Comparison of ENCODE assay signal across 8 cellular contexts in the genomic region with DNA sequence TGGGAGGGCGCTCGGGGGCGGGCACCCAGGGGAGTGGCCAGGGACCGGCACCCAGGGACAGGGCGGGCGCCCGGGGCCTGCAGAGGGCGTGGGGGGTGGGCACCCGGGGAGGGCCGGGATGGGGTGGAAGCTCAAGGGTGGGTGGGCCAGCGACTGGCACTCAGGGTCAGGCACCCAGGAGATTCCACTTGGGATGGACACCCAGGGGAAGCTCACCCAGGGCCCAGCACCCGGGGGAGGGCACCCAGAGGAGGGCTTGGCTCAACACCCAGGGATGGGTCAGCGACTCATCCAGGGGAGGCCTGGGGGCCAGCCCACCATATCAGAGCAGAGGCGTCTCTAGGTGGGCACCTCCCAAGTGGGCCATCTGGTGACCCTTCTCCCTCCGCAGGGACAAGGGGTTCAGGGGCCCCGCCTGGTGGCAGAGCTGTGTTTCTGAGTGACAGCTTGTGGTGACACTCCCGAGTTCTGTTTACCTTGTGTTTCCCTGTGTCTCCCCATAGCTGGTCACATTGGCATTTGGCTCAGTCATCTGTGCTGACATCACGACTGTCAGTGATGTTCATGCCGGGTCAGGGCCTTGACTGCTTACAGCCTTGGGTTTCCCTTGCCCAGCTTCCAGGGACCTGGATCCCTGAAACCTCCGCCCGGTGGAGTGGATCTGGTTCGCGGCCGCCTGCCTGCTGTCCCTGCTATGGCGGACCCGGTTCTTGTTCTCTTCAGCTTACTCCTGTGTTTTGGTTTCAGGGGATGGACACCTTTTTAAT. TPM values are rescaled to one million over a fixed set of nuclear protein-coding genes. Genes with fewer than 3 reads are reported as not detected.
DNase-seq lines count a peak whose midpoint lies in the region; ATAC-seq, FAIRE-seq and TF ChIP-seq lines count a peak whose summit lies in the region.

No MANE protein-coding gene starts in this region.

- H3K9ac ChIP-seq in HUES6 (ENCODE audit: low read length) (peak overlapping the region; percentile 51), astrocyte (ENCODE audit: low read length) (peak overlapping the region; percentile 99)

- H3K4me3 Mint-ChIP-seq in astrocyte (ENCODE audit: unreplicated experiment), result peak overlapping the region; percentile 82

- peaks cover 34% of the 10 kb centered on the region for H3K79me2 ChIP-seq in astrocyte (ENCODE audit: insufficient read depth, low read length)

- peaks cover 10% of the 10 kb centered on the region for H3K4me1 Mint-ChIP-seq in astrocyte (ENCODE audit: low read depth, unreplicated experiment)

- DNase-seq in G401 (ENCODE audit: low spot score), result peak; percentile 86
- DNase-seq in SK-N-DZ (ENCODE audit: low spot score), result peak; percentile 65
- DNase-seq in astrocyte (ENCODE audit: low read depth), result peak; percentile 51
- peak; percentile 99 for DNase-seq in hepatic stellate cell (ENCODE audit: low spot score)
- peak; percentile 79 for DNase-seq in retina
- DNase-seq in OCI-M2 (lab: John Stamatoyannopoulos, UW; ENCODE audit: unreplicated experiment), result no peak

- peaks cover 4% of the 10 kb centered on the region for H3K36me3 Mint-ChIP-seq in astrocyte (ENCODE audit: low read depth, unreplicated experiment)

- H3K27ac Mint-ChIP-seq in astrocyte (ENCODE audit: unreplicated experiment), result peak overlapping the region; percentile 89

- peaks cover 19% of the 10 kb centered on the region for H3K4me1 ChIP-seq in HUES6 (ENCODE audit: control insufficient read depth, insufficient read depth, low read length)
- peaks cover 28% of the 10 kb centered on the region for H3K4me1 ChIP-seq in astrocyte (ENCODE audit: insufficient read depth, low read length)

- peak overlapping the region; percentile 87 for H3K4me3 ChIP-seq in HUES6 (ENCODE audit: low read depth, low read length)
- H3K4me3 ChIP-seq in astrocyte (ENCODE audit: insufficient read depth, low read depth, low read length), result peak overlapping the region; percentile 73

- H3K9me3 ChIP-seq in HUES6 (ENCODE audit: control insufficient read depth, insufficient read depth, low read depth, low read length) (no peaks in the 10 kb centered on the region), astrocyte (ENCODE audit: insufficient read depth, low read depth, low read length) (no peaks in the 10 kb centered on the region)

- ATAC-seq in GM21529 (IDR thresholded peaks at IDR 0.05; ENCODE audit: unreplicated experiment), result peak; percentile 31

- no peak for TF ChIP-seq CTCF in astrocyte (IDR thresholded peaks at IDR 0.05; ENCODE audit: insufficient read depth, low read depth, low read length)

- no peak for FAIRE-seq in astrocyte (lab: Jason Lieb, UNC)

- H3K27me3 ChIP-seq in HUES6 (ENCODE audit: control insufficient read depth, insufficient read depth, low read length) (no peaks in the 10 kb centered on the region), astrocyte (ENCODE audit: insufficient read depth, low read length) (no peaks in the 10 kb centered on the region)

- peak overlapping the region; percentile 94 for H3K4me2 ChIP-seq in astrocyte (ENCODE audit: low read length)

- no peaks in the 10 kb centered on the region for H3K36me3 ChIP-seq in HUES6 (ENCODE audit: control insufficient read depth, insufficient read depth, low read length)
- no peaks in the 10 kb centered on the region for H3K36me3 ChIP-seq in astrocyte (ENCODE audit: insufficient read depth, low read length)

- H3K27me3 Mint-ChIP-seq in astrocyte (ENCODE audit: low read depth, unreplicated experiment), result no peaks in the 10 kb centered on the region

- H4K20me1 ChIP-seq in astrocyte (ENCODE audit: insufficient read depth, low read length), result no peaks in the 10 kb centered on the region

- in situ Hi-C loops in G401 (cut with HindIII; ENCODE audit: low sequenced_read_pairs), result loop anchor here (5.0 kb wide), 1 partner anchor 59 kb away; the partner anchor contains the start of gene MRPL55

- peak overlapping the region; percentile 67 for H2AFZ ChIP-seq in astrocyte (ENCODE audit: low read depth, low read length)

- H3K9me3 Mint-ChIP-seq in astrocyte (ENCODE audit: unreplicated experiment), result peaks cover 2% of the 10 kb centered on the region

- H3K27ac ChIP-seq in HUES6 (ENCODE audit: low read depth, low read length) (peak overlapping the region; percentile 99), astrocyte (ENCODE audit: low read depth, low read length) (peak overlapping the region; percentile 91)

RNA-seq across cellular contexts. Expression of gene IBA57, which starts 0.7 kb away (rescaled TPM):
- 9.7 and 19.0 TPM in 2 replicates for total RNA-seq in G401 (2014; rRNA removed; shearing (Covaris generic))
- polyA plus RNA-seq in SK-N-DZ (2014; cell fraction: cytosol; rRNA removed), result 4.7 and 4.8 TPM in 2 replicates
- 2.9 and 5.6 TPM in 2 replicates for polyA plus RNA-seq in SK-N-DZ (2014; cell fraction: nucleus; rRNA removed)
- 3.8 and 4.9 TPM in 2 replicates for total RNA-seq in astrocyte

RNA-seq across cellular contexts. Expression of gene GJC2, which starts 16.6 kb away (rescaled TPM):
- 0.74 and 1.2 TPM in 2 replicates for total RNA-seq in G401 (2014; rRNA removed; shearing (Covaris generic))
- 0.09 and 0.20 TPM in 2 replicates for polyA plus RNA-seq in SK-N-DZ (2014; cell fraction: cytosol; rRNA removed)
- 0.90 and 1.8 TPM in 2 replicates for polyA plus RNA-seq in SK-N-DZ (2014; cell fraction: nucleus; rRNA removed)
- total RNA-seq in astrocyte, result 1.1 and 1.4 TPM in 2 replicates

RNA-seq across cellular contexts. Expression of gene GUK1, which starts 26.3 kb away (rescaled TPM):
- 172 and 313 TPM in 2 replicates for total RNA-seq in G401 (2014; rRNA removed; shearing (Covaris generic))
- 160 and 194 TPM in 2 replicates for polyA plus RNA-seq in SK-N-DZ (2014; cell fraction: cytosol; rRNA removed)
- 247 and 273 TPM in 2 replicates for polyA plus RNA-seq in SK-N-DZ (2014; cell fraction: nucleus; rRNA removed)
- 214 and 217 TPM in 2 replicates for total RNA-seq in astrocyte

RNA-seq across cellular contexts. Expression of gene OBSCN, which starts 41.5 kb away (rescaled TPM):
- total RNA-seq in G401 (2014; rRNA removed; shearing (Covaris generic)), result 7.3 and 7.7 TPM in 2 replicates
- polyA plus RNA-seq in SK-N-DZ (2014; cell fraction: cytosol; rRNA removed), result 6.6 and 8.7 TPM in 2 replicates
- 28.2 and 34.2 TPM in 2 replicates for polyA plus RNA-seq in SK-N-DZ (2014; cell fraction: nucleus; rRNA removed)
- 11.1 and 17.5 TPM in 2 replicates for total RNA-seq in astrocyte

RNA-seq across cellular contexts. Expression of gene MRPL55, which starts 57.3 kb away (rescaled TPM):
- 93.7 and 103 TPM in 2 replicates for total RNA-seq in G401 (2014; rRNA removed; shearing (Covaris generic))
- polyA plus RNA-seq in SK-N-DZ (2014; cell fraction: cytosol; rRNA removed), result 93.2 and 126 TPM in 2 replicates
- polyA plus RNA-seq in SK-N-DZ (2014; cell fraction: nucleus; rRNA removed), result 96.9 and 161 TPM in 2 replicates
- total RNA-seq in astrocyte, result 50.8 and 53.3 TPM in 2 replicates
